8 cellular contexts compared by ENCODE assay signal in the genomic region with DNA sequence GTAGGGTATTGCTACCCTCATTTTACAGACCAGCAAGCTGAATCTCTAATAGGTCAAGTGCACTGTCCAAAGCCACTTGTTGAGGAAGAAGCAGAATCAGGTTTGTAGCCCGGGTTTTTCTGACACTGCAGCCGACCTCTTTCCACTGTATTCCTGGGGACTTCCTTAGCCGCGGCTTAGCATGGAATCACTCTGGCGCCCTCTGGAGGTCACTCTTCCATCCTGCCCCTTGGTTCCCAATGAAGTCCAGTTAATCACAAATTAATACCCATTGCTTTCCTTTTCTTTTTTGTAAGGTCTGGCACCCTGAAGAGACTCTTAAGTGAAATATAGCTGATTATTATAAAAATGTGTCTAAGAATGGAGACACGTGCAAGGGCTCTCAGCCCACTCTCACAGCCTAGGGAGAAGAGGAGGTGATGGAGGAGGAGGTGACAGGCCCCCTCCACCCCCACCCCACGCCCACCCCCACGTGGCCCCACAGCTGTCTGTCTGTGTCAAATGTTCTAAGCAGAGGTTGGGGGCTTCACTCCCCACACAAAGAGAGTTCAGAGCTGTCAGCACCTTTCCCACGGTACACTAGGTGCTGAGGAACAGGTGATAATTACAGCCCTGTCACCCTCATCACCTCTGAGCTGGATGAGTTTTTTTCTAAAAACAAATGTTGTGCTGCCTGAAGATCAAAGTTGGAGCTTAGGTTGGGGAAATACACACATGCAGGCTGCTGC. TPM values are rescaled to one million over a fixed set of nuclear protein-coding genes. Genes with fewer than 3 reads are reported as not detected.
DNase-seq lines count a peak whose midpoint lies in the region; ATAC-seq and TF ChIP-seq lines count a peak whose summit lies in the region.

No MANE protein-coding gene starts in this region.

- H3K4me3 Mint-ChIP-seq in activated B cell treated with CpG ODN at 0.5 μM for 24 hours: no peak overlapping the region

- no peaks in the 10 kb centered on the region for H3K4me1 Mint-ChIP-seq in activated B cell treated with CpG ODN at 0.5 μM for 24 hours

- H3K27me3 Mint-ChIP-seq in activated B cell treated with CpG ODN at 0.5 μM for 24 hours: peaks cover 10% of the 10 kb centered on the region

- peak; percentile 92 for TF ChIP-seq CTCF in AG09309 (IDR thresholded peaks at IDR 0.05; ENCODE audit: control insufficient read depth, insufficient read depth, low read depth, low read length, missing control alignments)
- peak; percentile 41 for TF ChIP-seq CTCF in activated B cell treated with CpG ODN at 0.5 μM for 24 hours (IDR thresholded peaks at IDR 0.05)

- H3K9me3 Mint-ChIP-seq in activated B cell treated with CpG ODN at 0.5 μM for 24 hours: no peaks in the 10 kb centered on the region

- POLR2A ChIA-PET in activated B cell treated with CpG ODN at 0.5 μM for 24 hours (lab: Charles Lee): no interaction called here

- no peak overlapping the region for H3K27ac Mint-ChIP-seq in activated B cell treated with CpG ODN at 0.5 μM for 24 hours

- DNase-seq in AG09309 (ENCODE audit: low read depth) (peak; percentile 29), NCI-H2196 (lab: John Stamatoyannopoulos, UW; ENCODE audit: unreplicated experiment) (peak; percentile 83), activated B cell treated with CpG ODN at 0.5 μM for 24 hours (peak; percentile 24), left kidney (ENCODE audit: low read depth, low spot score) (peak; percentile 89)
- peak; percentile 32 for DNase-seq in central memory CD4-positive, alpha-beta T cell
- peak; percentile 53 for DNase-seq in stimulated activated CD4-positive, alpha-beta T cell treated with anti-CD3 and anti-CD28 coated beads, Interleukin-4, amount 100 ng/mL, for 1 hour

- no peaks in the 10 kb centered on the region for H3K36me3 Mint-ChIP-seq in activated B cell treated with CpG ODN at 0.5 μM for 24 hours (ENCODE audit: low read depth)

- ATAC-seq in GM21723 (IDR thresholded peaks at IDR 0.05; ENCODE audit: unreplicated experiment) (peak; percentile 60), activated B cell treated with CpG ODN at 0.5 μM for 24 hours (ENCODE audit: low read depth) (peak; percentile 31), GM18909 (IDR thresholded peaks at IDR 0.05; ENCODE audit: poor library complexity, unreplicated experiment) (no peak)

- H3K4me3 ChIP-seq in AG09309 (ENCODE audit: control insufficient read depth, low read depth, low read length): no peak overlapping the region

- intact Hi-C loops in activated B cell treated with CpG ODN at 0.5 μM for 24 hours (cut with micrococcal nuclease): loop anchor here (1.0 to 5.0 kb wide), 4 partner anchors 228 to 1253 kb away; no protein-coding TSS in a partner anchor

- CTCF ChIA-PET in activated B cell treated with CpG ODN at 0.5 μM for 24 hours (lab: Charles Lee): interaction anchor here (1.3 to 3.9 kb wide), 5 partner anchors 12 to 1313 kb away, joined by 3 to 18 read pairs (median 4); no protein-coding TSS in a partner anchor

RNA-seq across cellular contexts. Expression of a gene that starts 57.7 kb away (rescaled TPM):
- total RNA-seq in activated B cell treated with CpG ODN at 0.5 μM for 24 hours: not detected in 2 replicates

Comparison
In these comparisons a context has a peak if more than half of its experiments do, and no peak if none do; other contexts are left out.
1. DNase-seq: peak in every context shown above with its lines; median percentile 89 in left kidney; 83 in NCI-H2196; 53 in stimulated activated CD4-positive, alpha-beta T cell treated with anti-CD3 and anti-CD28 coated beads, Interleukin-4, amount 100 ng/mL, for 1 hour; 32 in central memory CD4-positive, alpha-beta T cell; 29 in AG09309; 24 in activated B cell treated with CpG ODN at 0.5 μM for 24 hours.